In the genomic region with DNA sequence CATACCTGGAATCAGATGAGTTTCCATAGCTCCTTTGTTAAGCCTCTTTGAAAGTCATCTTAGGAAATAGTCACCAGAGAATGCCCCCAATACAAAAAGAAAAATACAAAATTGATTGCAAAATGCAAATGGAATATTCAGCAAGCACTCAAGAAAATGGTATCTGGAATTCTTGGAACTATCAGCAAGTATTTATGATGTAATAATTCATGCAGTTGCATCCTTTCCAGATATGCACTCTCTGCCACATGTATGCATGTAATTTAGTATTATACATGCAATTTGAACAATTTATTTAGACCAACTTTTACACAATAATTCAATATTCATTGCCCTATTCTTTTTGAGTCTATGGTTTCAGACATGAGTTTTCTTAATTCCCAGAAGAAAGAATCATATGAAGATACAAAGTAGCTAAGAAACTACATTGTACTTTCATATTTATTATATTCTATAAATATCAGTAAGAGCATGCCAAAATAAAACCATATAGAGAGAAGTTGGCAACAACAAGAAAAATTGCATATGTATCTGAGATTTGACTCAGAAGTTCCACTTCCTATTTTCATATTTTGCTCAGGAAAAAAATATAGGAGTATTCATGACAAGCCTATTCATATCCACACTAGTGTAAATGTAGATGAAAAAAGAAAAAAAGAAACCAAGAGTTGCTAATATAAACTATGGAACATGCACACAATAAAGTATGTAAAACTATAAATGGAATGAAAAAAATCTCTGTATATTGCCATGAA, we compare ENCODE assay signal across 17 cellular contexts.
"Had no signal": no experiment of that assay in that cellular context is flagged by ENCODE, and none has a peak within 500 bp of the region (broad histone marks: within the 10 kb centered on the region; RNA-seq: fewer than 3 reads in every experiment).

No MANE protein-coding gene starts in this region.

- DNase-seq: activated CD8-positive, alpha-beta memory T cell treated with anti-CD3 and anti-CD28 coated beads, Interleukin-2, amount 50 U/mL, for 48 hours; activated CD8-positive, alpha-beta T cell treated with anti-CD3 and anti-CD28 coated beads, Interleukin-2, amount 10 ng/mL, durations not matched to agents 7 days and 5 days; activated naive CD4-positive, alpha-beta T cell; activated naive CD8-positive, alpha-beta T cell treated with anti-CD3 and anti-CD28 coated beads, Interleukin-2, amount 50 U/mL, for 24 hours; colonic mucosa; kidney; left ventricle myocardium superior; occipital lobe; psoas muscle; sigmoid colon; stimulated activated CD4-positive, alpha-beta T cell treated with anti-CD3 and anti-CD28 coated beads, Interleukin-12 subunit alpha, Interleukin-12 subunit beta, amount 100 ng/mL, for 4 hours; stimulated activated CD4-positive, alpha-beta T cell treated with anti-CD3 and anti-CD28 coated beads, Interleukin-2, amount 100 ng/mL, for 48 hours; stimulated activated CD8-positive, alpha-beta memory T cell treated with anti-CD3 and anti-CD28 coated beads, Interleukin-4, amount 100 ng/mL, for 48 hours; stimulated activated naive CD8-positive, alpha-beta T cell treated with anti-CD3 and anti-CD28 coated beads, Interleukin-15, Interleukin-2, amounts not matched to agents 100 U/mL and 50 U/mL, for 24 hours had no signal

- H3K4me1 Mint-ChIP-seq: activated naive CD8-positive, alpha-beta T cell treated with anti-CD3 and anti-CD28 coated beads, Interleukin-2, amount 50 U/mL, for 24 hours had no signal

- H3K9me3 ChIP-seq: colonic mucosa, psoas muscle, sigmoid colon, suprapubic skin had no signal

- H3K27me3 ChIP-seq: colonic mucosa, sigmoid colon, suprapubic skin had no signal

- H3K27ac ChIP-seq: colonic mucosa, psoas muscle, sigmoid colon, suprapubic skin had no signal

- H3K27ac Mint-ChIP-seq: activated CD8-positive, alpha-beta T cell treated with anti-CD3 and anti-CD28 coated beads, Interleukin-2, amount 10 ng/mL, durations not matched to agents 7 days and 5 days; activated naive CD8-positive, alpha-beta T cell treated with anti-CD3 and anti-CD28 coated beads, Interleukin-2, amount 50 U/mL, for 24 hours; nephron; type B pancreatic cell had no signal

- H3K36me3 ChIP-seq: colonic mucosa, sigmoid colon, suprapubic skin had no signal

- H3K36me3 Mint-ChIP-seq: type B pancreatic cell had no signal

- ATAC-seq: activated CD8-positive, alpha-beta T cell treated with anti-CD3 and anti-CD28 coated beads, Interleukin-2, amount 10 ng/mL, durations not matched to agents 7 days and 5 days; activated naive CD8-positive, alpha-beta T cell treated with anti-CD3 and anti-CD28 coated beads, Interleukin-2, amount 50 U/mL, for 24 hours; left ventricle myocardium superior; psoas muscle; stimulated activated naive CD8-positive, alpha-beta T cell treated with anti-CD3 and anti-CD28 coated beads, Interleukin-15, Interleukin-2, amounts not matched to agents 100 U/mL and 50 U/mL, for 24 hours had no signal

- H3K4me3 Mint-ChIP-seq: activated CD8-positive, alpha-beta T cell treated with anti-CD3 and anti-CD28 coated beads, Interleukin-2, amount 10 ng/mL, durations not matched to agents 7 days and 5 days; activated naive CD8-positive, alpha-beta T cell treated with anti-CD3 and anti-CD28 coated beads, Interleukin-2, amount 50 U/mL, for 24 hours; nephron; type B pancreatic cell had no signal

- FAIRE-seq: kidney had no signal

- H3K4me3 ChIP-seq: colonic mucosa, psoas muscle, sigmoid colon, suprapubic skin had no signal

- H3K27me3 Mint-ChIP-seq: activated naive CD8-positive, alpha-beta T cell treated with anti-CD3 and anti-CD28 coated beads, Interleukin-2, amount 50 U/mL, for 24 hours; type B pancreatic cell had no signal

- H3K9me3 Mint-ChIP-seq: activated naive CD8-positive, alpha-beta T cell treated with anti-CD3 and anti-CD28 coated beads, Interleukin-2, amount 50 U/mL, for 24 hours; nephron; type B pancreatic cell had no signal

- H3K4me1 ChIP-seq: colonic mucosa, psoas muscle, sigmoid colon, suprapubic skin had no signal
